Comparison of ENCODE assay signal across 7 cellular contexts in genomic region chr9:78439192-78439865, GRCh38.
A peak's percentile ranks its signal among the peaks of the same experiment; 100 is the strongest.
DNase-seq lines count a peak whose midpoint lies in the region; ATAC-seq and TF ChIP-seq lines count a peak whose summit lies in the region.

No MANE protein-coding gene starts in this region.

- WGBS in mammary epithelial cell (ENCODE audit: low coverage, missing lambda C conversion rate), result 2% methylated on average over 22 of the region's 23 CpGs
- WGBS in spleen, 5 donors, result 7 to 16% (median 13%) methylated on average over 23 of the region's 23 CpGs

- H3K79me2 ChIP-seq in mammary epithelial cell (ENCODE audit: insufficient read depth, low read length), result no peaks in the 10 kb centered on the region

- peaks cover 2% of the 10 kb centered on the region for H3K27me3 ChIP-seq in mammary epithelial cell (ENCODE audit: insufficient read depth, low read length)
- peaks cover 0 to 52% (median 3%) of the 10 kb centered on the region in 7 donors for H3K27me3 ChIP-seq in spleen (replicated peaks in 1 of 7)

- peaks cover 0 to 7% of the 10 kb centered on the region in 2 donors for H3K4me1 Mint-ChIP-seq in immature natural killer cell

- in situ Hi-C loops in mammary epithelial cell (cut with MboI; ENCODE audit: low sequenced_read_pairs in 2 of 2), result no loop called here

- H3K27ac Mint-ChIP-seq in immature natural killer cell, result no peak overlapping the region

- dilution Hi-C loops in mammary epithelial cell (cut with HindIII; ENCODE audit: low sequenced_read_pairs), result no loop called here

- no peaks in the 10 kb centered on the region for H3K9me3 Mint-ChIP-seq in immature natural killer cell

- no peak overlapping the region for H3K9ac ChIP-seq in mammary epithelial cell (ENCODE audit: insufficient read depth, low read length)

- BruUV-seq in mammary epithelial cell (replicated peaks; lab: Mats Ljungman, UMichigan), result no TSS peak

- H3K4me3 Mint-ChIP-seq in immature natural killer cell, result peak overlapping the region in 1 of 5 donors; percentile 18

- TF ChIP-seq CTCF in VCaP (conservative IDR thresholded peaks at IDR 0.05) (peak; percentile 90), mammary epithelial cell (conservative IDR thresholded peaks at IDR 0.05 in 1 of 2, IDR thresholded peaks at IDR 0.05 in 1 of 2; ENCODE audit: extremely low read depth in 1 of 2, insufficient read depth in 1 of 2, low read depth in 1 of 2, low read length in 2 of 2) (peak; percentile 93 to 94), spleen (IDR thresholded peaks at IDR 0.05 in 8 of 11, conservative IDR thresholded peaks at IDR 0.05 in 3 of 11) (peak; percentile 39 to 93 (median 86))

- peak; percentile 84 for DNase-seq in NCI-H2029 treated with DMSO at 0.1 percent for 48 hours (lab: John Stamatoyannopoulos, UW)
- DNase-seq in mammary epithelial cell, result peak; percentile 64
- DNase-seq in immature natural killer cell, result peak; percentile 46 to 55 (median 47)
- peak; percentile 90 for DNase-seq in spleen

- CTCF ChIA-PET in mammary epithelial cell (lab: Charles Lee; ENCODE audit: low non-redundant PET), result interaction anchor here (0.7 kb wide), 1 partner anchor 287 kb away, joined by 16 read pairs; no protein-coding TSS in a partner anchor

- H3K27ac ChIP-seq in VCaP, result peak overlapping the region; percentile 27; the same call in 1 of the 2 replicates
- no peak overlapping the region for H3K27ac ChIP-seq in mammary epithelial cell (ENCODE audit: insufficient read depth, low read depth, low read length)
- no peak overlapping the region for H3K27ac ChIP-seq in spleen

- H2AFZ ChIP-seq in mammary epithelial cell (ENCODE audit: low read depth, low read length), result peak overlapping the region; percentile 18

- H3K9me3 ChIP-seq in mammary epithelial cell (replicated peaks; ENCODE audit: insufficient read depth, low read length) (no peaks in the 10 kb centered on the region), spleen (no peaks in the 10 kb centered on the region)

- H3K36me3 ChIP-seq in mammary epithelial cell (ENCODE audit: insufficient read depth, low read length) (no peaks in the 10 kb centered on the region), spleen (no peaks in the 10 kb centered on the region)

- intact Hi-C loops in mammary epithelial cell (cut with micrococcal nuclease), result loop anchor here (1.0 to 5.0 kb wide), 6 partner anchors 71 to 794 kb away; no protein-coding TSS in a partner anchor
- intact Hi-C loops in spleen (cut with DNase I; ENCODE audit: low total_unique reads), result no loop called here

- H3K4me3 ChIP-seq in mammary epithelial cell (replicated peaks in 1 of 3; ENCODE audit: insufficient read depth in 1 of 3, low read depth in 2 of 3, low read length in 3 of 3), result no peak overlapping the region
- no peak overlapping the region for H3K4me3 ChIP-seq in spleen

- no peaks in the 10 kb centered on the region for H3K36me3 Mint-ChIP-seq in immature natural killer cell

- peak; percentile 90 for ATAC-seq in GM18498 (IDR thresholded peaks at IDR 0.05; ENCODE audit: unreplicated experiment)
- ATAC-seq in HG02973 (IDR thresholded peaks at IDR 0.05; ENCODE audit: unreplicated experiment), result peak; percentile 79

- no peaks in the 10 kb centered on the region for H3K4me1 ChIP-seq in mammary epithelial cell (ENCODE audit: insufficient read depth, low read length)
- peaks cover 0 to 9% (median 6%) of the 10 kb centered on the region in 6 donors for H3K4me1 ChIP-seq in spleen

- H3K4me2 ChIP-seq in mammary epithelial cell (ENCODE audit: insufficient read depth, low read depth, low read length), result peak overlapping the region; percentile 20

- no peaks in the 10 kb centered on the region for H4K20me1 ChIP-seq in mammary epithelial cell (ENCODE audit: insufficient read depth, low read length)

- TF ChIP-seq POLR2A in spleen (IDR thresholded peaks at IDR 0.05), result no peak

- peaks cover 2 to 8% (median 3%) of the 10 kb centered on the region in 3 donors for H3K27me3 Mint-ChIP-seq in immature natural killer cell (ENCODE audit: low read depth in 3 of 3)
